Comparison of ENCODE assay signal across 25 cellular contexts in the genomic region with DNA sequence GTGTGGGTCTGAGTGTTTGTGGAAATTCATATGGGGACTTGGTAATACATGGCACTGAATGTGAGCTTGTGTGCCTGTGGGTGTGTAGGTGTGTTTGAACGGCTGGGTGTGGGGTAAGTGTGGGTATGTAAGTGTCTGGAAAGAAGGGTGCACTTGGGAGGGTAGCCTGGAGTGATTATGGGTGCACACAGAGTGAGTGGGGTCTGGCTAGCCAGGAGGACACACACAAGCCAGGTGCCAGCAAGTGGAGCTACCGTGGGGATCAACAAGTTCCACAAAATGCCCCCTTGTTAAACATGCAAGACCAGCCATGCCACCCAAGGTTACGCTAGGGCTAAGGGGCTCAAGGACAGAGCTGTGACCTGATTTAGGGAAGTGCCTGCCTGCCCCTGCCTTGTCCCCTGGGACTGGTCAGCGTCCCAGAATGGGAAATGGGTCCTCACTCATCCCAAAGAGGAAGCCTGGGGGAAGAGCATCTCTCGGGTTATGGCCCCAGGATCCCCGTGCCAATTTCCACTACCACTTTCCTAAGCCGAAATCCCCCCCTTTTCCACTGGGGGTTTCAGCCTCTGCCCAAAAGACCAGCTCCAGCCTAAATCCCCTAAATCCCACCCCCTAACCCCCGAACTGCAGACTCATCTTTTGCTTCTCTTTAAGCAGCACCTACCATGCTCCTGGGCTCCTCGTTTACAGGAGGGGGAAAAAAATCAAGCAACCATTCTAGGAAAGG.
DNase-seq lines count a peak whose midpoint lies in the region; ATAC-seq and TF ChIP-seq lines count a peak whose summit lies in the region.
"Had no signal": no experiment of that assay in that cellular context is flagged by ENCODE, and none has a peak within 500 bp of the region (broad histone marks: within the 10 kb centered on the region; RNA-seq: fewer than 3 reads in every experiment).

No MANE protein-coding gene starts in this region.

- CTCF ChIA-PET in activated CD8-positive, alpha-beta memory T cell treated with anti-CD3 and anti-CD28 coated beads, Interleukin-2, amount 10 ng/mL, durations not matched to agents 7 days and 5 days (lab: Charles Lee) = no interaction called here
- CTCF ChIA-PET in IMR-90 (lab: Yijun Ruan, JAX) = no interaction called here

- H3K9ac ChIP-seq in IMR-90 (ENCODE audit: low read depth, low read length) = no peak overlapping the region
- H3K9ac ChIP-seq: BLaER1 had no signal

- TF ChIP-seq EP300 in transverse colon (IDR thresholded peaks at IDR 0.05; ENCODE audit: low read depth) = no peak

- H3K4ac ChIP-seq in IMR-90 (ENCODE audit: low read depth, low read length) = no peak overlapping the region

- no peaks in the 10 kb centered on the region for H3K4me1 Mint-ChIP-seq in activated CD8-positive, alpha-beta memory T cell treated with anti-CD3 and anti-CD28 coated beads, Interleukin-2, amount 10 ng/mL, durations not matched to agents 7 days and 5 days

- no peak overlapping the region for H3K14ac ChIP-seq in IMR-90 (replicated peaks; ENCODE audit: low read depth, low read length)

- H2BK15ac ChIP-seq in IMR-90 (ENCODE audit: low read depth, low read length) = no peak overlapping the region

- H3K27ac ChIP-seq in IMR-90 (ENCODE audit: insufficient read depth, low read length) (no peak overlapping the region), transverse colon (no peak overlapping the region), lower lobe of right lung (no peak overlapping the region)
- H3K27ac ChIP-seq: 22Rv1, BLaER1 had no signal

- no peak overlapping the region for H2BK20ac ChIP-seq in IMR-90 (ENCODE audit: low read depth, low read length)

- no peak for ATAC-seq in activated CD8-positive, alpha-beta memory T cell treated with anti-CD3 and anti-CD28 coated beads, Interleukin-2, amount 10 ng/mL, durations not matched to agents 7 days and 5 days
- ATAC-seq in IMR-90 (ENCODE audit: low read depth) = no peak
- no peak for ATAC-seq in left lobe of liver
- ATAC-seq in lower lobe of right lung = no peak

- no peaks in the 10 kb centered on the region for H3K79me1 ChIP-seq in IMR-90 (ENCODE audit: low read depth in 1 of 2, low read length in 2 of 2)

- no peak for TF ChIP-seq CTCF in IMR-90 (conservative IDR thresholded peaks at IDR 0.05; ENCODE audit: low read depth, low read length)
- TF ChIP-seq CTCF in transverse colon (IDR thresholded peaks at IDR 0.05) = no peak
- TF ChIP-seq CTCF in lower lobe of right lung (IDR thresholded peaks at IDR 0.05) = no peak

- peaks cover 10% of the 10 kb centered on the region for H3K27me3 Mint-ChIP-seq in activated CD8-positive, alpha-beta memory T cell treated with anti-CD3 and anti-CD28 coated beads, Interleukin-2, amount 10 ng/mL, durations not matched to agents 7 days and 5 days

- peak; percentile 33 for DNase-seq in activated CD8-positive, alpha-beta memory T cell treated with anti-CD3 and anti-CD28 coated beads for 24 hours
- no peak for DNase-seq in activated CD8-positive, alpha-beta memory T cell treated with anti-CD3 and anti-CD28 coated beads, Interleukin-2, amount 10 ng/mL, durations not matched to agents 7 days and 5 days
- no peak for DNase-seq in IMR-90
- DNase-seq in left lobe of liver (ENCODE audit: low spot score) = peak; percentile 36
- DNase-seq in stimulated activated CD8-positive, alpha-beta memory T cell treated with anti-CD3 and anti-CD28 coated beads, Interleukin-4, amount 100 ng/mL, for 48 hours = peak; percentile 10
- no peak for DNase-seq in transverse colon
- no peak for DNase-seq in lower lobe of right lung
- DNase-seq in cerebellar cortex (ENCODE audit: low spot score) = no peak
- DNase-seq: ACHN; CD4-positive, alpha-beta T cell; COR-L47; DMS 273 treated with DMSO at 0.1 percent for 48 hours; DMS79 treated with DMSO at 0.1 percent for 48 hours; KG1; NCI-H1092; NCI-H1436; NCI-H187 treated with DMSO at 0.1 percent for 48 hours; NCI-H2107; NCI-H446 treated with DMSO at 0.1 percent for 48 hours; NCI-H526 treated with DMSO at 0.1 percent for 48 hours; OCI-M1; Right ventricle myocardium superior had no signal

- intact Hi-C loops in IMR-90 (cut with micrococcal nuclease) (no loop called here), transverse colon (cut with DNase I; ENCODE audit: low total_unique reads) (no loop called here), lower lobe of right lung (cut with DNase I) (no loop called here)

- WGBS in IMR-90 (ENCODE audit: extremely low coverage in 2 of 2, insufficient read length in 1 of 2), 2 experiments = no CpG with 5 or more reads among the region's 9 CpGs
- WGBS in transverse colon (ENCODE audit: low coverage in 1 of 2), 2 donors = 69 to 80% methylated on average over 1 to 9 of the region's 9 CpGs

- H2AK9ac ChIP-seq in IMR-90 (replicated peaks; ENCODE audit: low read depth, low read length, poor library complexity) = peak overlapping the region; percentile 59

- H3K9me3 Mint-ChIP-seq in activated CD8-positive, alpha-beta memory T cell treated with anti-CD3 and anti-CD28 coated beads, Interleukin-2, amount 10 ng/mL, durations not matched to agents 7 days and 5 days (ENCODE audit: low read depth) = no peaks in the 10 kb centered on the region
- H3K9me3 Mint-ChIP-seq: CD4-positive, alpha-beta T cell had no signal

- H3K9me3 ChIP-seq in IMR-90 (ENCODE audit: control insufficient read depth, insufficient read depth, low read length) (no peaks in the 10 kb centered on the region), transverse colon (no peaks in the 10 kb centered on the region), lower lobe of right lung (no peaks in the 10 kb centered on the region)
- H3K9me3 ChIP-seq: HAP-1 had no signal

- no peak overlapping the region for H2BK120ac ChIP-seq in IMR-90 (ENCODE audit: low read depth, low read length)

- in situ Hi-C loops in IMR-90 (cut with MboI; ENCODE audit: low sequenced_read_pairs) (no loop called here), transverse colon (cut with MboI; ENCODE audit: low pct_ligation_motif_present in 1 of 4, low pct_unique_long_range_greater_than_20kb in 1 of 4, low sequenced_read_pairs in 3 of 4) (no loop called here)

- no peak overlapping the region for H2AFZ ChIP-seq in IMR-90 (replicated peaks; ENCODE audit: low read length, poor library complexity)

- dilution Hi-C loops in IMR-90 (cut with HindIII; ENCODE audit: low sequenced_read_pairs, unreplicated experiment) = no loop called here

- H2BK5ac ChIP-seq in IMR-90 (ENCODE audit: low read depth, low read length, poor library complexity, severe bottlenecking) = no peak overlapping the region

- TF ChIP-seq POLR2A in IMR-90 (IDR thresholded peaks at IDR 0.05; ENCODE audit: low read depth, low read length) (no peak), transverse colon (IDR thresholded peaks at IDR 0.05) (no peak)

- H4K8ac ChIP-seq in IMR-90 (ENCODE audit: low read depth in 2 of 2, low read length in 2 of 2) = no peak overlapping the region

- H3K18ac ChIP-seq in IMR-90 (ENCODE audit: low read depth, low read length) = no peak overlapping the region

- H3K4me3 Mint-ChIP-seq in activated CD8-positive, alpha-beta memory T cell treated with anti-CD3 and anti-CD28 coated beads, Interleukin-2, amount 10 ng/mL, durations not matched to agents 7 days and 5 days = no peak overlapping the region
- H3K4me3 Mint-ChIP-seq: CD4-positive, alpha-beta T cell had no signal

- no peaks in the 10 kb centered on the region for H3K36me3 Mint-ChIP-seq in activated CD8-positive, alpha-beta memory T cell treated with anti-CD3 and anti-CD28 coated beads, Interleukin-2, amount 10 ng/mL, durations not matched to agents 7 days and 5 days

- H4K20me1 ChIP-seq in IMR-90 (ENCODE audit: insufficient read depth, low read length) = no peaks in the 10 kb centered on the region
- H4K20me1 ChIP-seq: BLaER1 had no signal

- H3K27me3 ChIP-seq in IMR-90 (ENCODE audit: control insufficient read depth, insufficient read depth, low read length) = no peaks in the 10 kb centered on the region; the same call in 1 of the 2 replicates
- no peaks in the 10 kb centered on the region for H3K27me3 ChIP-seq in transverse colon
- no peaks in the 10 kb centered on the region for H3K27me3 ChIP-seq in lower lobe of right lung (ENCODE audit: low read depth)
- H3K27me3 ChIP-seq: BLaER1 had no signal

- no peak overlapping the region for H2AK5ac ChIP-seq in IMR-90 (ENCODE audit: low read depth, low read length)

- no peaks in the 10 kb centered on the region for H3K9me1 ChIP-seq in IMR-90 (ENCODE audit: insufficient read depth, low read length)

- H4K5ac ChIP-seq in IMR-90 (ENCODE audit: low read depth, low read length) = no peak overlapping the region

- H3K27ac Mint-ChIP-seq in activated CD8-positive, alpha-beta memory T cell treated with anti-CD3 and anti-CD28 coated beads, Interleukin-2, amount 10 ng/mL, durations not matched to agents 7 days and 5 days = no peak overlapping the region
- H3K27ac Mint-ChIP-seq: CD4-positive, alpha-beta T cell had no signal

- no TSS peak for BruUV-seq in IMR-90 (replicated peaks; lab: Mats Ljungman, UMichigan)

- no peak overlapping the region for H3K56ac ChIP-seq in IMR-90 (ENCODE audit: extremely low read depth, insufficient read depth, low read length)

- no peak overlapping the region for H3K4me3 ChIP-seq in IMR-90 (ENCODE audit: insufficient read depth, low read depth, low read length)
- no peak overlapping the region for H3K4me3 ChIP-seq in transverse colon
- H3K4me3 ChIP-seq in lower lobe of right lung = no peak overlapping the region
- H3K4me3 ChIP-seq: BLaER1, HAP-1 had no signal

- H3K4me1 ChIP-seq in IMR-90 (ENCODE audit: control insufficient read depth, insufficient read depth, low read length) = peaks cover 8% of the 10 kb centered on the region
- H3K4me1 ChIP-seq in transverse colon = no peaks in the 10 kb centered on the region
- no peaks in the 10 kb centered on the region for H3K4me1 ChIP-seq in lower lobe of right lung
- H3K4me1 ChIP-seq: HAP-1 had no signal

- no peak overlapping the region for H3K4me2 ChIP-seq in IMR-90 (ENCODE audit: low read depth, low read length)
- H3K4me2 ChIP-seq: BLaER1 had no signal

- no peak overlapping the region for H4K91ac ChIP-seq in IMR-90 (ENCODE audit: insufficient read depth, low read depth, low read length)

- H3K23ac ChIP-seq in IMR-90 (ENCODE audit: low read depth, low read length) = no peak overlapping the region

- POLR2A ChIA-PET in IMR-90 (lab: Charles Lee; ENCODE audit: unreplicated experiment) = no interaction called here

- no peak for TF ChIP-seq RAD21 in IMR-90 (IDR thresholded peaks at IDR 0.05; ENCODE audit: low read length)

- no peaks in the 10 kb centered on the region for H3K36me3 ChIP-seq in IMR-90 (ENCODE audit: control insufficient read depth, insufficient read depth, low read length)
- no peaks in the 10 kb centered on the region for H3K36me3 ChIP-seq in transverse colon
- no peaks in the 10 kb centered on the region for H3K36me3 ChIP-seq in lower lobe of right lung
- H3K36me3 ChIP-seq: BLaER1, HAP-1 had no signal

TF ChIP-seq in IMR-90, 13 proteins besides CTCF, POLR2A, EP300 and RAD21:
- TF ChIP-seq MXI1 (IDR thresholded peaks at IDR 0.05; ENCODE audit: borderline replicate concordance, low read depth, low read length) = no peak
- TF ChIP-seq NFE2L2 (IDR thresholded peaks at IDR 0.05; ENCODE audit: low read depth, low read length) = no peak
- no peak for TF ChIP-seq RFX5 (IDR thresholded peaks at IDR 0.05; ENCODE audit: low read depth, low read length)
- no peak for TF ChIP-seq FOS (IDR thresholded peaks at IDR 0.05; ENCODE audit: low read depth, low read length)

Comparison
In these comparisons a context has a peak if more than half of its experiments do, and no peak if none do; other contexts are left out.
1. DNase-seq: peak in activated CD8-positive, alpha-beta memory T cell treated with anti-CD3 and anti-CD28 coated beads for 24 hours (single experiment), left lobe of liver (single experiment) and stimulated activated CD8-positive, alpha-beta memory T cell treated with anti-CD3 and anti-CD28 coated beads, Interleukin-4, amount 100 ng/mL, for 48 hours (single experiment); none in activated CD8-positive, alpha-beta memory T cell treated with anti-CD3 and anti-CD28 coated beads, Interleukin-2, amount 10 ng/mL, durations not matched to agents 7 days and 5 days (single experiment), IMR-90 (single experiment), transverse colon (single experiment), lower lobe of right lung (single experiment) and cerebellar cortex (single experiment).